In the genomic region with DNA sequence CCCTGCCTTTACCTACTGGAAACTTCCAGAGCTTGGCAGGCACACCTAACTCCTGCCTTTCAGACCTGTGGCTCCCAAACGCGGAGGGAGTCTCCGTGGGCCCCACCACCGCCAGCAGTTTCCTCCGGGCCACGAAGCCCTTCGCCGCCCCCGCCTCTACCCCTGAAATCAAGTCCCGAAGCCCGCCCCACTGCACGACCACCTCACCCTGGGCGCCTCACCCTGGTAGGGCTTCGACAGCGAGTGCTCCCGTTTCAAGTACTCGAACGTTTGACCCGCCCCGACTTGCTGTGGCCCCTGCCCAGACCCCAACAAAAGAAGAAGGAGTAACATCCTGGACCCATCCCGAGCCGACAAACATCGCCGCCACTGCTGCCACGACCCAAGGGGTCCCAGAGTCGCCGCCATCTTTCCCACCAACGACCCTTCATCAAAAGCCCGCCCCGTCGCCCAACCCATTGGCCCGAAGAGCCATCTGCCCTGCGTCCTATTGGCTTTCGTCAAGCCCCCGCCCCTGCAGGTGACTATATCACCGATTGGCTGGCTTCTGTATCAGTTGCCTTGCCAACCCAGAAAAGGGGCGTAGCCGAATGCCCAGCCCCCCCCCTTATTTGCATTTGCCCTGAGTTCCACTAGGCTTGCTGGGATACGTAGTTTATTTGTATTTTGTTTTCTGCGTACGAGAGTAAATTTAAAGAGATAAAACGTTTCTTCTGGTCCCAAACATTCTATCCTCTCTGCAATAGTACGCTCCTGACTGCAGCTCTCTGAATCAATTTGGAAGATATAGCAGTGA, we compare ENCODE assay signal across 8 cellular contexts. TPM values are rescaled to one million over a fixed set of nuclear protein-coding genes. Genes with fewer than 3 reads are reported as not detected.
DNase-seq lines count a peak whose midpoint lies in the region; ATAC-seq and TF ChIP-seq lines count a peak whose summit lies in the region.

A gene with protein sequence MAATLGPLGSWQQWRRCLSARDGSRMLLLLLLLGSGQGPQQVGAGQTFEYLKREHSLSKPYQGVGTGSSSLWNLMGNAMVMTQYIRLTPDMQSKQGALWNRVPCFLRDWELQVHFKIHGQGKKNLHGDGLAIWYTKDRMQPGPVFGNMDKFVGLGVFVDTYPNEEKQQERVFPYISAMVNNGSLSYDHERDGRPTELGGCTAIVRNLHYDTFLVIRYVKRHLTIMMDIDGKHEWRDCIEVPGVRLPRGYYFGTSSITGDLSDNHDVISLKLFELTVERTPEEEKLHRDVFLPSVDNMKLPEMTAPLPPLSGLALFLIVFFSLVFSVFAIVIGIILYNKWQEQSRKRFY (minus strand): TSS at position 432 of the 796 bp plus-strand sequence. CDS start 24 bp downstream, at position 408.

- peaks cover 19% of the 10 kb centered on the region for H3K36me3 Mint-ChIP-seq in activated B cell treated with CpG ODN at 0.5 μM for 24 hours (ENCODE audit: low read depth)

- intact Hi-C loops in activated B cell treated with CpG ODN at 0.5 μM for 24 hours (cut with micrococcal nuclease) (loop anchor here (1.0 kb wide), 5 partner anchors 20 to 118 kb away; a partner anchor contains a TSS), spleen (cut with DNase I; ENCODE audit: low total_unique reads) (loop anchor here (10.0 kb wide), 1 partner anchor 95 kb away; a partner anchor contains a TSS)

- POLR2A ChIA-PET in AG04450 (lab: Yijun Ruan, JAX): interaction anchor here (0.6 kb wide), 1 partner anchor 47 kb away, joined by 4 read pairs; no protein-coding TSS in a partner anchor
- POLR2A ChIA-PET in activated B cell treated with CpG ODN at 0.5 μM for 24 hours (lab: Charles Lee): interaction anchor here (3.1 kb wide), 1 partner anchor 21 kb away, joined by 14 read pairs; a partner anchor contains a TSS

- DNase-seq in AG04450 (ENCODE audit: low read depth, low spot score) (peak; percentile 88), NCI-H226 (peak; percentile 94), activated B cell treated with CpG ODN at 0.5 μM for 24 hours (peak; percentile 88), inferior parietal cortex (ENCODE audit: extremely low spot score) (peak; percentile 96), spleen (peak; percentile 97)
- DNase-seq in central memory CD4-positive, alpha-beta T cell: peak; percentile 95

- peak within 1 kb of the TSS; percentile 98 for H3K4me3 Mint-ChIP-seq in activated B cell treated with CpG ODN at 0.5 μM for 24 hours

- peak within 1 kb of the TSS; percentile 90 for H3K4me3 ChIP-seq in AG04450 (ENCODE audit: low read depth, low read length)
- H3K4me3 ChIP-seq in spleen: peak within 1 kb of the TSS; percentile 77 to 95 (median 86)

- peaks cover 13 to 58% (median 38%) of the 10 kb centered on the region in 6 donors for H3K4me1 ChIP-seq in spleen

- CTCF ChIA-PET in AG04450 (lab: Charles Lee): interaction anchor here (1.3 kb wide), 1 partner anchor 22 kb away, joined by 3 read pairs; no protein-coding TSS in a partner anchor
- CTCF ChIA-PET in activated B cell treated with CpG ODN at 0.5 μM for 24 hours (lab: Charles Lee): interaction anchor here (0.6 to 1.3 kb wide), 3 partner anchors 24 to 118 kb away, joined by 3 to 4 read pairs (median 3); a partner anchor contains a TSS

- TF ChIP-seq CTCF in AG04450 (IDR thresholded peaks at IDR 0.05; ENCODE audit: low read depth, low read length): 0 out of 2 replicates have a peak, but pooled peaks have one; percentile 16
- no peak for TF ChIP-seq CTCF in activated B cell treated with CpG ODN at 0.5 μM for 24 hours (IDR thresholded peaks at IDR 0.05)
- TF ChIP-seq CTCF in spleen (IDR thresholded peaks at IDR 0.05 in 8 of 11, conservative IDR thresholded peaks at IDR 0.05 in 3 of 11): peak in 2 of 11 experiments; percentile 36 to 42

- no peaks in the 10 kb centered on the region for H3K9me3 Mint-ChIP-seq in activated B cell treated with CpG ODN at 0.5 μM for 24 hours

- 0 to 1% (median 1%) methylated on average over 36 to 43 of the region's 43 CpGs for whole genome bisulfite sequencing in spleen, 5 donors

- H3K27ac Mint-ChIP-seq in activated B cell treated with CpG ODN at 0.5 μM for 24 hours: peak within 1 kb of the TSS; percentile 94

- H3K27me3 Mint-ChIP-seq in activated B cell treated with CpG ODN at 0.5 μM for 24 hours: no peaks in the 10 kb centered on the region

- no peaks in the 10 kb centered on the region for H3K9me3 ChIP-seq in AG04450 (ENCODE audit: control insufficient read depth, insufficient read depth, low read length)
- H3K9me3 ChIP-seq in spleen: no peaks in the 10 kb centered on the region

- peaks cover 0 to 24% (median 0%) of the 10 kb centered on the region in 6 donors for H3K36me3 ChIP-seq in spleen

- H3K4me1 Mint-ChIP-seq in activated B cell treated with CpG ODN at 0.5 μM for 24 hours: peaks cover 33% of the 10 kb centered on the region

- H3K27me3 ChIP-seq in AG04450 (ENCODE audit: control insufficient read depth, insufficient read depth, low read length) (no peaks in the 10 kb centered on the region), spleen (replicated peaks in 1 of 7) (no peaks in the 10 kb centered on the region)

- peak; percentile 99 for ATAC-seq in GM18909 (IDR thresholded peaks at IDR 0.05; ENCODE audit: poor library complexity, unreplicated experiment)
- ATAC-seq in HG03175 (IDR thresholded peaks at IDR 0.05; ENCODE audit: unreplicated experiment): peak; percentile 100
- peak; percentile 99 for ATAC-seq in activated B cell treated with CpG ODN at 0.5 μM for 24 hours (ENCODE audit: low read depth)

- H3K27ac ChIP-seq in AG04450 (ENCODE audit: low read depth, low read length): no peak within 1 kb of the TSS
- H3K27ac ChIP-seq in spleen: peak within 1 kb of the TSS; percentile 29 to 87 (median 74)

- no peak for TF ChIP-seq POLR2A in spleen (IDR thresholded peaks at IDR 0.05)

RNA-seq across cellular contexts. Expression of the gene that starts here (rescaled TPM):
- polyA plus RNA-seq in AG04450 (2011; rRNA removed): 29.6 and 35.1 TPM in 2 replicates
- polyA minus RNA-seq in AG04450 (2011; rRNA and poly(A)+ RNA removed): 16.5 and 18.9 TPM in 2 replicates
- 7.1 and 8.9 TPM in 2 replicates for total RNA-seq in activated B cell treated with CpG ODN at 0.5 μM for 24 hours
- total RNA-seq in spleen: 10 to 100 TPM in 4 of 7 donors, 1 to 10 TPM in 3; 8.7 to 15.4 (median 10.8) TPM
- 1 to 10 TPM; 5.8 to 7.1 (median 7.1) TPM for polyA plus RNA-seq in spleen
